ENCODE assay signal across 12 cellular contexts in the genomic region with DNA sequence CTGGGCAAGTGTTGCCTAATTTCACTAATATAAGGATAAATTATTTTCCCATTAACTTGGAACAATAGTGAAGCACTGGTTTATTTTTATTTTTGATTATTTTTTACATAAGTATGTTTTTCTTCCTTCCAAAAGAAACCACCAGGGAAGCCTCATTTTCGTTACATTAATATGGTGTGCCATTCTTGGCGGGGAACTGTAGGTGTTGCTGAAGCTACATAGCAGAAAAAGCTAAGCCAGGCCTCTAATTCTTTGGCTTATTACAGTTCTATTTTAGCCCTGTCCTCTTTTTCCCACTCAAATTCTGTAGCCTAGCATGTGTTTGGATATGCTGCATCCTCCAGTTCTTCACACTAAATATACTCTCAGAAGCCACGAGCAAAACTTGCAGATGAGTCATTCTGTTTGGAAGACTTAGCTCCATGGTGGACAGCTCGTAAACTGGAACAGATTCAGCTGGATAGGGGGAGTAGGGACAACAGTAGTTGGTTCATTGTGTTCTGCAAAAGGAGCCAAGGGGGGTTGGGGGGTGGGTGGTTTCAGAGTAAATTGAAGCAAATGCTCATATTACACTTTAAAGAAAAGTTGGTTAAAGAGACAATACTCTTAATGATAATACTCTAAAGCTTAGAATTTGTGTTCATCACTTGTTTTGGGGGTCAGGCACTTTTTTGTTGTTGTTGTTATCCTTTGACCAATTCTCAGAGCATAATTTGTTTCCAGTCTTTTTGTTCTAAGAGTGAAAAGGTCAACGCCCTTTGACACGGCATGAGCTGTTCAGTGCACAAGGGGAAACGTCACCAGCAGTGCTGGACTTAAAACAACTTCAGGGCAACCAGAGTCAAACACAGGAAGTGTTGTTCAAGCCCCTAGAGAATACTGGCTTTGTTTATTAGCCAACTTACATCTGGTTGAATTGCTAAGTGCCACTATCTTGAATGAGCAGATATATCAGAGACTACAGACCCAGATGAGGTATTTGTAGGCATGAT.
DNase-seq lines count a peak whose midpoint lies in the region; ATAC-seq and TF ChIP-seq lines count a peak whose summit lies in the region.
"Had no signal": no experiment of that assay in that cellular context is flagged by ENCODE, and none has a peak within 500 bp of the region (broad histone marks: within the 10 kb centered on the region; RNA-seq: fewer than 3 reads in every experiment).

No MANE protein-coding gene starts in this region.

- no peaks in the 10 kb centered on the region for H3K4me1 Mint-ChIP-seq in CD4-positive, alpha-beta memory T cell
- H3K4me1 Mint-ChIP-seq in T-cell, result no peaks in the 10 kb centered on the region
- H3K4me1 Mint-ChIP-seq: central memory CD8-positive, alpha-beta T cell; nephron; T-helper 17 cell had no signal

- H3K27ac Mint-ChIP-seq in CD4-positive, alpha-beta memory T cell, result no peak overlapping the region
- H3K27ac Mint-ChIP-seq in T-cell, result no peak overlapping the region
- H3K27ac Mint-ChIP-seq: T-helper 17 cell had no signal

- intact Hi-C loops in CD4-positive, alpha-beta memory T cell (cut with micrococcal nuclease), result no loop called here

- H3K4me3 ChIP-seq in GM12865 (ENCODE audit: low read depth, low read length), result no peak overlapping the region
- no peak overlapping the region for H3K4me3 ChIP-seq in CD4-positive, alpha-beta memory T cell (ENCODE audit: low read length in 2 of 2)
- H3K4me3 ChIP-seq: thoracic aorta had no signal

- ATAC-seq in HG03159 (IDR thresholded peaks at IDR 0.05; ENCODE audit: unreplicated experiment) (peak; percentile 66), T-cell (replicated peaks in 1 of 4) (no peak)
- ATAC-seq: T-helper 17 cell had no signal

- H3K4me1 ChIP-seq in CD4-positive, alpha-beta memory T cell (ENCODE audit: insufficient read depth, low read length), result no peaks in the 10 kb centered on the region

- no peaks in the 10 kb centered on the region for H3K27me3 Mint-ChIP-seq in CD4-positive, alpha-beta memory T cell
- H3K27me3 Mint-ChIP-seq in T-cell, result no peaks in the 10 kb centered on the region
- H3K27me3 Mint-ChIP-seq: central memory CD8-positive, alpha-beta T cell; T-helper 17 cell had no signal

- H3K36me3 ChIP-seq in CD4-positive, alpha-beta memory T cell (ENCODE audit: insufficient read depth, low read length), result no peaks in the 10 kb centered on the region
- H3K36me3 ChIP-seq: thoracic aorta had no signal

- CTCF ChIA-PET in CD4-positive, alpha-beta memory T cell (lab: Charles Lee; ENCODE audit: partially characterized antibody), result no interaction called here
- CTCF ChIA-PET in T-cell (lab: Charles Lee), result interaction anchor here in 1 of 2 donors (0.6 kb wide), 1 partner anchor 318 kb away, joined by 4 read pairs; no protein-coding TSS in a partner anchor

- H3K9me3 Mint-ChIP-seq in CD4-positive, alpha-beta memory T cell, result peaks cover 0 to 2% (median 0%) of the 10 kb centered on the region in 8 donors
- H3K9me3 Mint-ChIP-seq in T-cell, result peaks cover 0 to 3% (median 0%) of the 10 kb centered on the region in 3 donors
- H3K9me3 Mint-ChIP-seq: central memory CD8-positive, alpha-beta T cell; nephron had no signal

- H3K36me3 Mint-ChIP-seq in CD4-positive, alpha-beta memory T cell, result no peaks in the 10 kb centered on the region
- no peaks in the 10 kb centered on the region for H3K36me3 Mint-ChIP-seq in T-cell

- TF ChIP-seq CTCF in GM12865 (IDR thresholded peaks at IDR 0.05; ENCODE audit: insufficient read depth, low read depth, low read length, missing control alignments), result no peak

- no peaks in the 10 kb centered on the region for H3K9me3 ChIP-seq in CD4-positive, alpha-beta memory T cell (ENCODE audit: control insufficient read depth in 1 of 2, low read length in 2 of 2)
- H3K9me3 ChIP-seq: thoracic aorta had no signal

- DNase-seq in GM12865 (ENCODE audit: low read depth) (peak; percentile 68), cerebellar cortex (ENCODE audit: low spot score) (peak; percentile 39), middle frontal gyrus (ENCODE audit: extremely low spot score, low spot score) (peak; percentile 84), NCI-H526 treated with DMSO at 0.1 percent for 48 hours (lab: John Stamatoyannopoulos, UW) (no peak), T-cell (no peak), MV-4-11 (lab: John Stamatoyannopoulos, UW) (no peak)
- DNase-seq in CD4-positive, alpha-beta memory T cell, result no peak
- DNase-seq: T-helper 17 cell had no signal

- no peak overlapping the region for H3K27ac ChIP-seq in CD4-positive, alpha-beta memory T cell (ENCODE audit: low read depth, low read length)
- H3K27ac ChIP-seq: thoracic aorta had no signal

- no peak overlapping the region for H3K4me3 Mint-ChIP-seq in CD4-positive, alpha-beta memory T cell
- H3K4me3 Mint-ChIP-seq in T-cell, result no peak overlapping the region
- H3K4me3 Mint-ChIP-seq: central memory CD8-positive, alpha-beta T cell; nephron; T-helper 17 cell had no signal

- H3K27me3 ChIP-seq in CD4-positive, alpha-beta memory T cell (ENCODE audit: insufficient read depth, low read length), result no peaks in the 10 kb centered on the region

- POLR2A ChIA-PET in CD4-positive, alpha-beta memory T cell (lab: Charles Lee; ENCODE audit: partially characterized antibody), result no interaction called here
- POLR2A ChIA-PET in T-cell (lab: Charles Lee), result no interaction called here

Comparison
In these comparisons a context has a peak if more than half of its experiments do, and no peak if none do; other contexts are left out.
1. DNase-seq: peak in GM12865 (single experiment), cerebellar cortex (single experiment) and middle frontal gyrus (single experiment); none in CD4-positive, alpha-beta memory T cell (0 of 5), NCI-H526 treated with DMSO at 0.1 percent for 48 hours (single experiment), T-cell (0 of 34) and MV-4-11 (single experiment).